1 cellular context compared by ENCODE assay signal in the genomic region with DNA sequence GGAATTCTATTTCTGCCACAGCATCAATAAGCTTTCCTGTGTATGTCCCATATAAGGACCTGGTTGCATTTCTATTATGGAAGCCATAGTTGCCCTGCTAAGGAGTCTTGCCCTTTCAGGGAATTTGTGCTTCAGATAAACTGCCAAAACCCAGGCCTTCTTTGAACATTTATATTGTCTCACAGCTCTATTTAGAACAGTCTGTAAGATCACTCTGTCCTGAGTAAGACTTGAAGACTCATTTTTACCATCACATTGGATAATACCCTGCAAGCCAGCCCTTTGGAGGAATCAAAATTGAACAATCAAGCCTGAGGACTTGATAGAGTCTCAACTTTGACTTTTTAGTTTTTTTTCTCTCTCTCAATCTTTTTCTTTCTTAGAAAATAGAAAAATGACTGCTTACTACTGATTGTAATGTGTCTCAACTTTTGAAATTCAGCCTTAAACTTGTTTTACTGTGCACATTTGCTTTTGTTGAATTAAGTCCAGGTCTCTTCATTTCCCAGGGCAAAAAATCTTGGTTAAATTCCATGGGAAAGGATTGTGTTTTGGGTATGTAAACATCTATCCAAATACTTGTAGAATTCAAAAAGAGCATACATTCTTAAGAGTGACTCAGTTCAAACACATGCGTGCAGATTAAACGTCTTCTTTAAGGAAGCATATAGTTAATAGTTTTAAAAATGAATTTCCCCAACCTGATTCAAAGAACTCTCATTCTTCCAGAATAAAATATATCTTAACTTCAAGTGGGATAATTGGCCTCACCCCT.
TF ChIP-seq lines count a peak whose summit lies in the region.

No MANE protein-coding gene starts in this region.

TF ChIP-seq in SK-N-SH treated with all-trans-retinoic acid at 6 μM for 48 hours, 23 proteins besides CTCF, POLR2A, EP300 and RAD21 (continued from another document):
- TF ChIP-seq, protein P1, sequence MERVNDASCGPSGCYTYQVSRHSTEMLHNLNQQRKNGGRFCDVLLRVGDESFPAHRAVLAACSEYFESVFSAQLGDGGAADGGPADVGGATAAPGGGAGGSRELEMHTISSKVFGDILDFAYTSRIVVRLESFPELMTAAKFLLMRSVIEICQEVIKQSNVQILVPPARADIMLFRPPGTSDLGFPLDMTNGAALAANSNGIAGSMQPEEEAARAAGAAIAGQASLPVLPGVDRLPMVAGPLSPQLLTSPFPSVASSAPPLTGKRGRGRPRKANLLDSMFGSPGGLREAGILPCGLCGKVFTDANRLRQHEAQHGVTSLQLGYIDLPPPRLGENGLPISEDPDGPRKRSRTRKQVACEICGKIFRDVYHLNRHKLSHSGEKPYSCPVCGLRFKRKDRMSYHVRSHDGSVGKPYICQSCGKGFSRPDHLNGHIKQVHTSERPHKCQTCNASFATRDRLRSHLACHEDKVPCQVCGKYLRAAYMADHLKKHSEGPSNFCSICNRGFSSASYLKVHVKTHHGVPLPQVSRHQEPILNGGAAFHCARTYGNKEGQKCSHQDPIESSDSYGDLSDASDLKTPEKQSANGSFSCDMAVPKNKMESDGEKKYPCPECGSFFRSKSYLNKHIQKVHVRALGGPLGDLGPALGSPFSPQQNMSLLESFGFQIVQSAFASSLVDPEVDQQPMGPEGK (CRISPR knock-in tag; IDR thresholded peaks at IDR 0.05; ENCODE audit: borderline replicate concordance) = no peak
- no peak for TF ChIP-seq ISL1 (CRISPR knock-in tag; IDR thresholded peaks at IDR 0.05)
- no peak for TF ChIP-seq CSDC2 (CRISPR knock-in tag; IDR thresholded peaks at IDR 0.05)
- TF ChIP-seq, protein P2, sequence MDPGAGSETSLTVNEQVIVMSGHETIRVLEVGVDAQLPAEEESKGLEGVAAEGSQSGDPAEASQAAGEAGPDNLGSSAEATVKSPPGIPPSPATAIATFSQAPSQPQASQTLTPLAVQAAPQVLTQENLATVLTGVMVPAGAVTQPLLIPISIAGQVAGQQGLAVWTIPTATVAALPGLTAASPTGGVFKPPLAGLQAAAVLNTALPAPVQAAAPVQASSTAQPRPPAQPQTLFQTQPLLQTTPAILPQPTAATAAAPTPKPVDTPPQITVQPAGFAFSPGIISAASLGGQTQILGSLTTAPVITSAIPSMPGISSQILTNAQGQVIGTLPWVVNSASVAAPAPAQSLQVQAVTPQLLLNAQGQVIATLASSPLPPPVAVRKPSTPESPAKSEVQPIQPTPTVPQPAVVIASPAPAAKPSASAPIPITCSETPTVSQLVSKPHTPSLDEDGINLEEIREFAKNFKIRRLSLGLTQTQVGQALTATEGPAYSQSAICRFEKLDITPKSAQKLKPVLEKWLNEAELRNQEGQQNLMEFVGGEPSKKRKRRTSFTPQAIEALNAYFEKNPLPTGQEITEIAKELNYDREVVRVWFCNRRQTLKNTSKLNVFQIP (CRISPR knock-in tag; IDR thresholded peaks at IDR 0.05; ENCODE audit: borderline replicate concordance, low read depth) = no peak
